Comparison of ENCODE assay signal across 34 cellular contexts in the genomic region with DNA sequence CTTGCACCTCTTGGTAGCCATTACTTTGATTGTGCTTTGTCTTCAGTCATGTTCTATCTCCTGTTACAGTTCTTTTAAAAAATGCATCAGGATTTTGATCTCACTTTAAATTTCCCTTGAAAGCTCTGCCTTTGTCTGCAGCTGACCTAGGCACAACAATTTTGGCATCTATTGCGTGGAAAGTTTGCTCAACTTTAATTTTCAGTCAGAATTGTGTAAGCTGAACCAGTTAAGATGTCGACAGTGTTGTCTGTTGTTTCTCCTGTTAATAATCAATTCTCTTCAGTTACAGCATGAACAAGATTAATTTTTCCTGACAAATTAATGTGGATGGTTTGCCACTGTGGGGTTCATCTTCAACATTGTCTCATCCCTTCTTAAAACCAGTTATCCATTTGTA.
"Had no signal": no experiment of that assay in that cellular context is flagged by ENCODE, and none has a peak within 500 bp of the region (broad histone marks: within the 10 kb centered on the region; RNA-seq: fewer than 3 reads in every experiment).

No MANE protein-coding gene starts in this region.

- H3K36me3 ChIP-seq: adrenal gland, ascending aorta, brain microvascular endothelial cell, breast epithelium, cardiac muscle cell had no signal

- DNase-seq: activated effector memory CD4-positive, alpha-beta T cell treated with anti-CD3 and anti-CD28 coated beads, Interleukin-2, amount 50 U/mL, for 16 hours; activated effector memory CD4-positive, alpha-beta T cell treated with Interleukin-2 at 50 U/mL for 16 hours; activated gamma-delta T cell; activated gamma-delta T cell treated with Interleukin-2 at 50 U/mL for 16 hours; activated naive CD4-positive, alpha-beta T cell; activated naive CD4-positive, alpha-beta T cell treated with anti-CD3 and anti-CD28 coated beads for 36 hours; activated naive CD4-positive, alpha-beta T cell treated with anti-CD3 and anti-CD28 coated beads, Interleukin-2, amount 10 ng/mL, durations not matched to agents 7 days and 5 days; activated naive CD4-positive, alpha-beta T cell treated with anti-CD3 and anti-CD28 coated beads, Interleukin-2, amount 50 U/mL, for 16 hours; activated naive CD4-positive, alpha-beta T cell treated with Interleukin-2 at 50 U/mL for 16 hours; activated naive CD8-positive, alpha-beta T cell treated with anti-CD3 and anti-CD28 coated beads for 36 hours; activated naive CD8-positive, alpha-beta T cell treated with anti-CD3 and anti-CD28 coated beads, Interleukin-2, amount 10 ng/mL, durations not matched to agents 7 days and 5 days; activated naive CD8-positive, alpha-beta T cell treated with anti-CD3 and anti-CD28 coated beads, Interleukin-2, amount 50 U/mL, for 24 hours; activated T-cell treated with anti-CD3 and anti-CD28 coated beads, Interleukin-2, amount 50 U/mL, for 1 hour; activated T-cell treated with anti-CD3 and anti-CD28 coated beads, Interleukin-2, amount 50 U/mL, for 24 hours; activated T-cell treated with anti-CD3 and anti-CD28 coated beads, Interleukin-2, amount 50 U/mL, for 4 hours; activated T-cell treated with anti-CD3 and anti-CD28 coated beads, Interleukin-2, amount 50 U/mL, for 48 hours; activated T-cell treated with anti-CD3 and anti-CD28 coated beads, Interleukin-2, amount 50 U/mL, for 72 hours; adrenal gland; amniotic stem cell; amygdala; anterior cingulate cortex; aorta; body of pancreas; brain microvascular endothelial cell; caudate nucleus; central memory CD4-positive, alpha-beta T cell; cerebellar nuclear complex had no signal

- H3K27ac ChIP-seq: adrenal gland, ascending aorta, body of pancreas, brain microvascular endothelial cell, breast epithelium, cardiac muscle cell had no signal

- H3K4me3 ChIP-seq: adrenal gland, ascending aorta, body of pancreas, breast epithelium, cardiac muscle cell had no signal

- H3K4me1 ChIP-seq: adrenal gland, ascending aorta, body of pancreas, breast epithelium had no signal

- FAIRE-seq: astrocyte, bronchial epithelial cell had no signal

- ATAC-seq: activated naive CD4-positive, alpha-beta T cell treated with anti-CD3 and anti-CD28 coated beads, Interleukin-2, amount 50 U/mL, for 72 hours; activated naive CD8-positive, alpha-beta T cell treated with anti-CD3 and anti-CD28 coated beads, Interleukin-2, amount 50 U/mL, for 24 hours; activated T-cell treated with anti-CD3 and anti-CD28 coated beads, Interleukin-2, amount 50 U/mL, for 4 hours; activated T-cell treated with anti-CD3 and anti-CD28 coated beads, Interleukin-2, amount 50 U/mL, for 72 hours; activated T-helper 17 cell treated with anti-CD3 and anti-CD28 coated beads, Interleukin-2, amount 50 U/mL, for 72 hours; body of pancreas had no signal

- H3K27me3 ChIP-seq: adrenal gland, ascending aorta, body of pancreas, brain microvascular endothelial cell, breast epithelium, cardiac muscle cell had no signal

- H3K9me3 ChIP-seq: adrenal gland, ascending aorta, body of pancreas had no signal
